13 cellular contexts compared by ENCODE assay signal in genomic region chr3:102182162-102182561, GRCh38.
DNase-seq lines count a peak whose midpoint lies in the region; ATAC-seq, FAIRE-seq and TF ChIP-seq lines count a peak whose summit lies in the region.
"Had no signal": no experiment of that assay in that cellular context is flagged by ENCODE, and none has a peak within 500 bp of the region (broad histone marks: within the 10 kb centered on the region; RNA-seq: fewer than 3 reads in every experiment).

No MANE protein-coding gene starts in this region.

- no peaks in the 10 kb centered on the region for H3K79me2 ChIP-seq in fibroblast of lung (ENCODE audit: control insufficient read depth, insufficient read depth, low read length)

- H3K36me3 ChIP-seq in fibroblast of lung (ENCODE audit: control insufficient read depth, insufficient read depth, low read length), result no peaks in the 10 kb centered on the region
- H3K36me3 ChIP-seq: BLaER1 had no signal

- peak; percentile 68 to 70 for ATAC-seq in A549

- DNase-seq in A549 (ENCODE audit: low read depth in 1 of 2, low spot score in 1 of 2) (peak in 1 of 2 experiments; percentile 81), OCI-M2 (lab: John Stamatoyannopoulos, UW; ENCODE audit: unreplicated experiment) (peak; percentile 37), fibroblast of lung (ENCODE audit: low read depth in 2 of 2) (peak in 1 of 2 donors; percentile 94), myocyte (ENCODE audit: low read depth) (peak; percentile 14), DMS79 treated with DMSO at 0.1 percent for 48 hours (lab: John Stamatoyannopoulos, UW) (no peak), GDM1 (lab: John Stamatoyannopoulos, UW) (no peak)
- DNase-seq in activated naive CD4-positive, alpha-beta T cell treated with anti-CD3 and anti-CD28 coated beads for 36 hours, result no peak
- DNase-seq in stimulated activated naive CD4-positive, alpha-beta T cell (lab: John Stamatoyannopoulos, UW), result no peak
- DNase-seq: activated CD4-positive, CD25-positive, alpha-beta regulatory T cell; activated gamma-delta T cell treated with Interleukin-2 at 50 U/mL for 16 hours; NCI-H2171; posterior cingulate gyrus had no signal

- H3K9me3 Mint-ChIP-seq in activated naive CD4-positive, alpha-beta T cell treated with anti-CD3 and anti-CD28 coated beads for 36 hours, result no peaks in the 10 kb centered on the region

- H3K9ac ChIP-seq in fibroblast of lung (ENCODE audit: insufficient read depth, low read length), result no peak overlapping the region
- H3K9ac ChIP-seq: BLaER1 had no signal

- H3K4me3 Mint-ChIP-seq in activated naive CD4-positive, alpha-beta T cell treated with anti-CD3 and anti-CD28 coated beads for 36 hours, result no peak overlapping the region

- CTCF ChIA-PET in A549 (lab: Yijun Ruan, JAX), result interaction anchor here (0.8 to 5.0 kb wide), 2 partner anchors 9 to 43 kb away, joined by 3 to 21 read pairs; no protein-coding TSS in a partner anchor
- CTCF ChIA-PET in activated naive CD4-positive, alpha-beta T cell treated with anti-CD3 and anti-CD28 coated beads for 36 hours (lab: Charles Lee), result no interaction called here

- WGBS in A549 (ENCODE audit: missing lambda C conversion rate), result 7% methylated on average over 5 of the region's 5 CpGs

- H3K4me1 Mint-ChIP-seq in activated naive CD4-positive, alpha-beta T cell treated with anti-CD3 and anti-CD28 coated beads for 36 hours (ENCODE audit: low read depth), result peaks cover 6% of the 10 kb centered on the region

- intact Hi-C loops in activated naive CD4-positive, alpha-beta T cell treated with anti-CD3 and anti-CD28 coated beads for 36 hours (cut with micrococcal nuclease), result no loop called here

- no peaks in the 10 kb centered on the region for H4K20me1 ChIP-seq in fibroblast of lung (ENCODE audit: control insufficient read depth, extremely low read depth, insufficient read depth, low read length)
- H4K20me1 ChIP-seq: BLaER1 had no signal

- FAIRE-seq in A549 (lab: Jason Lieb, UNC), result peak; percentile 23

- POLR2A ChIA-PET in A549 (lab: Yijun Ruan, JAX), result interaction anchor here (1.7 to 4.6 kb wide), 2 partner anchors 92 to 333 kb away, joined by 6 to 27 read pairs; partner anchors contain the start of gene NFKBIZ

- H3K4me3 ChIP-seq in A549 (no peak overlapping the region; the same call in 2 of the 3 replicates), fibroblast of lung (replicated peaks in 1 of 4; ENCODE audit: control extremely low read depth in 1 of 4, insufficient read depth in 1 of 4, low read depth in 3 of 4, low read length in 4 of 4) (no peak overlapping the region)
- H3K4me3 ChIP-seq: BLaER1 had no signal

- H3K4me1 ChIP-seq in A549, result peaks cover 56% of the 10 kb centered on the region
- H3K4me1 ChIP-seq in fibroblast of lung (ENCODE audit: control insufficient read depth, extremely low read depth, insufficient read depth, low read length), result peaks cover 9% of the 10 kb centered on the region

- H3K36me3 Mint-ChIP-seq in activated naive CD4-positive, alpha-beta T cell treated with anti-CD3 and anti-CD28 coated beads for 36 hours (ENCODE audit: low read depth), result no peaks in the 10 kb centered on the region

- H3K27me3 ChIP-seq in fibroblast of lung (ENCODE audit: control insufficient read depth, insufficient read depth, low read length), result no peaks in the 10 kb centered on the region
- H3K27me3 ChIP-seq: BLaER1 had no signal

- TF ChIP-seq CTCF in A549 (IDR thresholded peaks at IDR 0.05) (no peak), fibroblast of lung (conservative IDR thresholded peaks at IDR 0.05 in 1 of 2, IDR thresholded peaks at IDR 0.05 in 1 of 2; ENCODE audit: low read depth in 1 of 2, low read length in 2 of 2) (no peak)

- peak in 1 of 2 experiments; percentile 30; a peak in 2 of 5 replicates for TF ChIP-seq RAD21 in A549 (conservative IDR thresholded peaks at IDR 0.05 in 1 of 2, IDR thresholded peaks at IDR 0.05 in 1 of 2)

- H3K27ac ChIP-seq in A549 (peak overlapping the region; percentile 77 to 85), fibroblast of lung (ENCODE audit: insufficient read depth, low read length) (peak overlapping the region; percentile 52)
- H3K27ac ChIP-seq: BLaER1 had no signal

- H3K9me3 ChIP-seq in A549 (0 out of 3 replicates have a peak, but pooled peaks cover 7% of the 10 kb centered on the region), fibroblast of lung (ENCODE audit: control insufficient read depth, insufficient read depth, low read depth, low read length) (no peaks in the 10 kb centered on the region)
- H3K9me3 ChIP-seq: BLaER1 had no signal

- H3K27me3 Mint-ChIP-seq in activated naive CD4-positive, alpha-beta T cell treated with anti-CD3 and anti-CD28 coated beads for 36 hours (ENCODE audit: low read depth), result no peaks in the 10 kb centered on the region

- no peak overlapping the region for H3K27ac Mint-ChIP-seq in activated naive CD4-positive, alpha-beta T cell treated with anti-CD3 and anti-CD28 coated beads for 36 hours

- TF ChIP-seq POLR2A in A549 (IDR thresholded peaks at IDR 0.05; ENCODE audit: low read length), result no peak

- TF ChIP-seq EP300 in A549 (IDR thresholded peaks at IDR 0.05), result peak; percentile 65 to 85; a peak in 3 of 5 replicates

- peak overlapping the region; percentile 78 for H3K4me2 ChIP-seq in A549
- H3K4me2 ChIP-seq in fibroblast of lung (ENCODE audit: extremely low read depth, insufficient read depth, low read length), result no peak overlapping the region
- H3K4me2 ChIP-seq: BLaER1 had no signal

- H2AFZ ChIP-seq in fibroblast of lung (ENCODE audit: low read length), result no peak overlapping the region

TF ChIP-seq in A549, 52 proteins besides CTCF, POLR2A, EP300 and RAD21 (continues in another document):
- TF ChIP-seq HEYL (CRISPR knock-in tag; IDR thresholded peaks at IDR 0.05) (no peak), HOXA7 (CRISPR knock-in tag; IDR thresholded peaks at IDR 0.05) (no peak), CHD2 (IDR thresholded peaks at IDR 0.05; ENCODE audit: low read length, partially characterized antibody) (no peak), EHMT2 (IDR thresholded peaks at IDR 0.05; ENCODE audit: low read depth) (no peak), RCOR1 (IDR thresholded peaks at IDR 0.05; ENCODE audit: low read depth, low read length) (no peak), CHD4 (IDR thresholded peaks at IDR 0.05; ENCODE audit: borderline replicate concordance) (no peak), FOXS1 (CRISPR knock-in tag; IDR thresholded peaks at IDR 0.05) (no peak), REST (IDR thresholded peaks at IDR 0.05) (no peak), RFX5 (IDR thresholded peaks at IDR 0.05) (peak; percentile 92), HDAC2 (IDR thresholded peaks at IDR 0.05) (no peak), JUN (IDR thresholded peaks at IDR 0.05) (peak in 1 of 2 experiments; percentile 79; a peak in 3 of 5 replicates), ATOH8 (CRISPR knock-in tag; IDR thresholded peaks at IDR 0.05; ENCODE audit: low read depth) (no peak), ZSCAN20 (CRISPR knock-in tag; IDR thresholded peaks at IDR 0.05) (no peak), FOSB (CRISPR knock-in tag; IDR thresholded peaks at IDR 0.05) (0 out of 2 replicates have a peak, but pooled peaks have one; percentile 31), E2F6 (IDR thresholded peaks at IDR 0.05; ENCODE audit: borderline replicate concordance, low read depth) (no peak), CEBPB (IDR thresholded peaks at IDR 0.05) (peak; percentile 37 to 82; a peak in 3 of 4 replicates), HOXB13 (CRISPR knock-in tag; IDR thresholded peaks at IDR 0.05; ENCODE audit: low read depth) (no peak), CBX2 (IDR thresholded peaks at IDR 0.05; ENCODE audit: borderline replicate concordance, low read depth) (no peak), JUNB (IDR thresholded peaks at IDR 0.05) (peak; percentile 75), MYC (IDR thresholded peaks at IDR 0.05; ENCODE audit: borderline replicate concordance, low read length) (no peak), GATA3 (IDR thresholded peaks at IDR 0.05; ENCODE audit: borderline replicate concordance) (peak; percentile 87), EHF (CRISPR knock-in tag; IDR thresholded peaks at IDR 0.05) (no peak), KDM5A (IDR thresholded peaks at IDR 0.05) (no peak)

Comparison
In these comparisons a context has a peak if more than half of its experiments do, and no peak if none do; other contexts are left out.
1. DNase-seq: peak in OCI-M2 (single experiment) and myocyte (single experiment); none in activated naive CD4-positive, alpha-beta T cell treated with anti-CD3 and anti-CD28 coated beads for 36 hours (single experiment), DMS79 treated with DMSO at 0.1 percent for 48 hours (single experiment), GDM1 (single experiment) and stimulated activated naive CD4-positive, alpha-beta T cell (0 of 6).